Comparison of ENCODE assay signal across 19 cellular contexts in the genomic region with DNA sequence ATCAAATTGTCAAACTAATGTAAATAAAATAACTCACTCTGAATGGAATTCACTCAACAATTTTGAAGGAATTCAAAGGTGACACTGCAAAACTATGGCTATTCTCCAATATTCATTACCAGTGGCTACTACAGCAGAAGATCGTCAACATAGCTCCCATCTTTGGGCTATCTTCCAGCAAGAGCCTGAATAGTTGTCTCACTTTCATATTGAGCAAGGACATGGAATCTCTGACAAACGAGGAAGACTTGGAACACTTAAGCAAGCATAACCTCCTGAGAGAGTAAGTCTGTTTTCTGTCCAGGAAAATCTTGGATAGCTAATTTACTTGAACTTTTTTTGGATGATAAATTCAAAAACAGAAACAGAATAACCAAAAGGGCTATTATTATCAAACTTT. TPM values are rescaled to one million over a fixed set of nuclear protein-coding genes. Genes with fewer than 3 reads are reported as not detected.
DNase-seq lines count a peak whose midpoint lies in the region; ATAC-seq and TF ChIP-seq lines count a peak whose summit lies in the region.
"Had no signal": no experiment of that assay in that cellular context is flagged by ENCODE, and none has a peak within 500 bp of the region (broad histone marks: within the 10 kb centered on the region; RNA-seq: fewer than 3 reads in every experiment).

No MANE protein-coding gene starts in this region.

- no peak overlapping the region for H3K27ac ChIP-seq in testis
- H3K27ac ChIP-seq: prostate gland, WERI-Rb-1 had no signal

- no peak for ATAC-seq in GM21423 (IDR thresholded peaks at IDR 0.05; ENCODE audit: unreplicated experiment)
- ATAC-seq: activated CD8-positive, alpha-beta T cell treated with anti-CD3 and anti-CD28 coated beads for 36 hours; left colon; naive thymus-derived CD4-positive, alpha-beta T cell had no signal

- H3K36me3 ChIP-seq in testis (ENCODE audit: low read depth, missing control alignments) = no peaks in the 10 kb centered on the region
- H3K36me3 ChIP-seq: prostate gland, WERI-Rb-1 had no signal

- DNase-seq in M059J (ENCODE audit: low read depth) (peak; percentile 54), fibroblast of mammary gland (ENCODE audit: low read depth) (peak; percentile 84), myocyte (ENCODE audit: low read depth) (peak; percentile 34), testis (peak; percentile 36), NOMO-1 treated with dmso at 0.1 percent for 144 hours (lab: John Stamatoyannopoulos, UW; ENCODE audit: unreplicated experiment) (no peak), anterior cingulate cortex (lab: John Stamatoyannopoulos, UW) (no peak)
- DNase-seq: activated CD8-positive, alpha-beta T cell treated with anti-CD3 and anti-CD28 coated beads for 36 hours; GDM1; left colon; naive thymus-derived CD4-positive, alpha-beta T cell; NCI-H1694 treated with DMSO at 0.1 percent for 48 hours; NCI-H345; NK-92 treated with Interleukin-12 subunit alpha and Interleukin-12 subunit beta, amount 100 ng/mL, for 24 hours; WERI-Rb-1 had no signal

- WGBS in testis, 2 donors = 26 to 41% methylated on average over 2 of the region's 2 CpGs

- TF ChIP-seq CTCF in fibroblast of mammary gland (conservative IDR thresholded peaks at IDR 0.05; ENCODE audit: control insufficient read depth, insufficient read depth, low read depth, low read length) = no peak
- TF ChIP-seq CTCF in testis (IDR thresholded peaks at IDR 0.05) = no peak

- TF ChIP-seq POLR2A in testis (IDR thresholded peaks at IDR 0.05) = no peak

- no peaks in the 10 kb centered on the region for H3K4me1 ChIP-seq in testis
- H3K4me1 ChIP-seq: prostate gland had no signal

- intact Hi-C loops in testis (cut with DNase I; ENCODE audit: low total_unique reads) = no loop called here

- H3K4me3 ChIP-seq in fibroblast of mammary gland (ENCODE audit: control insufficient read depth, low read depth, low read length) (no peak overlapping the region), testis (no peak overlapping the region)
- H3K4me3 ChIP-seq: prostate gland had no signal

- no peaks in the 10 kb centered on the region for H3K9me3 ChIP-seq in testis
- H3K9me3 ChIP-seq: prostate gland had no signal

- no peaks in the 10 kb centered on the region for H3K27me3 ChIP-seq in testis

RNA-seq across cellular contexts. Expression of a gene that starts 54.8 kb away (rescaled TPM):
- total RNA-seq in M059J (2014; rRNA removed; shearing (Covaris generic)) = not detected in 2 replicates
- total RNA-seq in myocyte (not detected in 2 replicates), testis (1 to 10 TPM; 6.9 to 8.2 TPM)
- polyA plus RNA-seq in myocyte (2012) = 0.16 TPM
- 78.7 TPM for polyA plus RNA-seq in testis (ENCODE audit: insufficient read depth, low read depth, low replicate concordance)
- total RNA-seq: activated CD8-positive, alpha-beta T cell treated with anti-CD3 and anti-CD28 coated beads for 36 hours; activated T-helper 1 cell treated with anti-CD3 and anti-CD28 coated beads, Interleukin-12 subunit alpha, Interleukin-12 subunit beta, Interleukin-2, Interleukin-4 antibody, amounts not matched to agents 30 ng/mL and 10 ng/mL and 1 ng/mL, durations not matched to agents 14 hours and 24 hours and 36 hours; HT-29; naive thymus-derived CD4-positive, alpha-beta T cell; T-helper 1 cell treated with Interleukin-12 subunit alpha and Interleukin-12 subunit beta and Interleukin-4 antibody, amounts not matched to agents 30 ng/mL and 1 ng/mL, for 36 hours had no signal
- polyA plus RNA-seq: naive thymus-derived CD4-positive, alpha-beta T cell had no signal

Comparison
In these comparisons a context has a peak if more than half of its experiments do, and no peak if none do; other contexts are left out.
1. DNase-seq: peak in M059J (single experiment), fibroblast of mammary gland (single experiment), myocyte (single experiment) and testis (single experiment); none in NOMO-1 treated with dmso at 0.1 percent for 144 hours (single experiment) and anterior cingulate cortex (0 of 58).